ENCODE assay signal across 16 cellular contexts in the genomic region with DNA sequence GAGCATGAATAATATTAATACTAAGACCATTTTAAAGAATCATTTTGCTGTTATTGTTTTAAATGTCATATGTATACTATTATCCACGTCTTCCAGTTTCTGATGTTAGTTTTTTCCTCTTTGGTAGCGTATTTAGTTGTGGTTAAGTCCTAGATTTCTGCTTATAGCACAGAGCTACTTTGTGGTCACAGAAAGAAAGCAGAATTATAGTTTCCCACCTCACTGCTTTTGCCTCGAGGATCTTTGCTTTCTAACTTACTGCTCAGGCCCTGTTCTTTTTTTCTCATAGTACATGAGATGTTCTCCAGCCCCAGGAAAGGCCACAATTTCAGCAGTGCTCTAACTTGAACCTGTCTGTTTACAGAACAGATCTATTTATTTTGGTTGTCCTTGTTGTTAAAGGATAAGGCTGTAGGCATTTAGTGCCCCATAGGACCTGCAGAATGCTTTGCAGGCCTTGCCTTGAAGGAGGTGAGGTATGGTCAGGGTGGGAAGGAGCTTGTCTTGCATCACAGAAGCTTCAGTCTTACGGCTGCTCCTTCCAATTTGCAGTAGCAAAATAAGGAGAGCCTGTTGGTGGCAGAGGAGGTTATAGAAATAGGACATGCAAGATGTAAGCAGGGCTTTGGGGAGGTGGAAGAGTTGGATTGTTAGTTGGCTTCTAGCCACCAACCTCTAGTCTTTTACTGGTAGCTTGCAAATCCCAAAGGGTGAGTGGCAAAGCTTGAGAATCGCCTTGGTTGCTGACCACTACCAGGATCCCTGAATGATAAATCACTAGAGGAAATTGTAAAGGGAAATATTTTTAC.
A peak's percentile ranks its signal among the peaks of the same experiment; 100 is the strongest.
DNase-seq lines count a peak whose midpoint lies in the region; ATAC-seq and TF ChIP-seq lines count a peak whose summit lies in the region.
"Had no signal": no experiment of that assay in that cellular context is flagged by ENCODE, and none has a peak within 500 bp of the region (broad histone marks: within the 10 kb centered on the region; RNA-seq: fewer than 3 reads in every experiment).

No MANE protein-coding gene starts in this region.

- H2BK20ac ChIP-seq in H9 (ENCODE audit: low read depth, low read length, poor library complexity, severe bottlenecking): no peak overlapping the region

- no peak overlapping the region for H2AK5ac ChIP-seq in H9 (ENCODE audit: insufficient read length, low read length)

- no peak overlapping the region for H4K91ac ChIP-seq in H9 (ENCODE audit: insufficient read length, low read depth, low read length)

- in situ Hi-C loops in transverse colon (cut with MboI; ENCODE audit: low pct_ligation_motif_present in 1 of 4, low pct_unique_long_range_greater_than_20kb in 1 of 4, low sequenced_read_pairs in 3 of 4): no loop called here

- H3K4me3 ChIP-seq in OCI-LY7 (ENCODE audit: low read depth, low read length, poor library complexity, severe bottlenecking) (no peak overlapping the region), transverse colon (no peak overlapping the region)
- H3K4me3 ChIP-seq: gastroesophageal sphincter, skin epidermis had no signal

- TF ChIP-seq EP300 in transverse colon (IDR thresholded peaks at IDR 0.05; ENCODE audit: low read depth): no peak

- no peak overlapping the region for H4K5ac ChIP-seq in H9 (ENCODE audit: insufficient read length, low read depth, low read length)

- H4K20me1 ChIP-seq in H9 (ENCODE audit: control insufficient read depth, insufficient read depth, insufficient read length) (no peaks in the 10 kb centered on the region), OCI-LY7 (ENCODE audit: insufficient read depth, low read length) (peaks cover 19% of the 10 kb centered on the region; the same call in 1 of the 2 replicates)

- no peak overlapping the region for H3K4me2 ChIP-seq in H9 (ENCODE audit: insufficient read depth, insufficient read length, low read length)
- H3K4me2 ChIP-seq in OCI-LY7 (ENCODE audit: low read length): 0 out of 2 replicates have a peak overlapping the region, but pooled peaks have one; percentile 19

- H3K9me2 ChIP-seq in OCI-LY7 (ENCODE audit: insufficient read depth, low read length): no peaks in the 10 kb centered on the region

- H3K27ac ChIP-seq in H9 (ENCODE audit: insufficient read length, low read depth, low read length): no peak overlapping the region
- no peak overlapping the region for H3K27ac ChIP-seq in OCI-LY7 (ENCODE audit: low read depth, low read length, poor library complexity, severe bottlenecking)
- H3K27ac ChIP-seq in transverse colon: no peak overlapping the region
- H3K27ac ChIP-seq: gastroesophageal sphincter, skin epidermis had no signal

- TF ChIP-seq POLR2A in transverse colon (IDR thresholded peaks at IDR 0.05): no peak

- H3T11ph ChIP-seq in H9 (ENCODE audit: low read length): no peak overlapping the region

- no peak overlapping the region for H3K9ac ChIP-seq in H9 (ENCODE audit: extremely low read depth, insufficient read length, low read length)

- H2BK15ac ChIP-seq in H9 (ENCODE audit: low read depth, low read length): no peak overlapping the region

- POLR2A ChIA-PET in OCI-LY7 (lab: Charles Lee): interaction anchor here (3.1 kb wide), 1 partner anchor 10 kb away, joined by 13 read pairs; no protein-coding TSS in a partner anchor

- TF ChIP-seq CTCF in H9 (conservative IDR thresholded peaks at IDR 0.05): no peak
- no peak for TF ChIP-seq CTCF in OCI-LY7 (conservative IDR thresholded peaks at IDR 0.05; ENCODE audit: low read length)
- no peak for TF ChIP-seq CTCF in transverse colon (IDR thresholded peaks at IDR 0.05)

- CTCF ChIA-PET in OCI-LY7 (lab: Charles Lee; ENCODE audit: unreplicated experiment): no interaction called here

- H3K27me3 ChIP-seq in H9 (ENCODE audit: insufficient read depth, low read length): no peaks in the 10 kb centered on the region
- no peaks in the 10 kb centered on the region for H3K27me3 ChIP-seq in transverse colon
- H3K27me3 ChIP-seq: gastroesophageal sphincter had no signal

- WGBS in H9 (ENCODE audit: extremely low coverage, insufficient read length, low lambda C conversion rate): no CpG with 5 or more reads among the region's 5 CpGs
- WGBS in transverse colon (ENCODE audit: low coverage in 1 of 2), 2 donors: 76 to 85% methylated on average over 5 of the region's 5 CpGs

- H3K36me3 Mint-ChIP-seq in H9 (ENCODE audit: insufficient read depth in 1 of 3, low read depth in 3 of 3) (peaks cover 0 to 3% (median 0%) of the 10 kb centered on the region in 3 experiments; a peak in 3 of 7 replicates), memory B cell (peaks cover 8% of the 10 kb centered on the region)

- H3K4me1 Mint-ChIP-seq in H9 (peaks cover 56 to 62% of the 10 kb centered on the region in 2 experiments), memory B cell (peaks cover 48% of the 10 kb centered on the region)

- DNase-seq in H9: no peak
- DNase-seq in OCI-LY7 (ENCODE audit: low spot score): no peak
- no peak for DNase-seq in memory B cell (ENCODE audit: low spot score in 2 of 2)
- no peak for DNase-seq in NOMO-1 (lab: John Stamatoyannopoulos, UW; ENCODE audit: unreplicated experiment in 2 of 2)
- DNase-seq in Ammon's horn (ENCODE audit: low spot score): no peak
- no peak for DNase-seq in transverse colon
- DNase-seq: activated T-cell treated with anti-CD3 and anti-CD28 coated beads, Interleukin-2, amount 50 U/mL, for 1 hour; HFFc6; left cardiac atrium; NCI-H226 had no signal

- H3K36me3 ChIP-seq in OCI-LY7 (ENCODE audit: insufficient read depth, low read length): peaks cover 34% of the 10 kb centered on the region
- H3K36me3 ChIP-seq in transverse colon: no peaks in the 10 kb centered on the region
- H3K36me3 ChIP-seq: gastroesophageal sphincter had no signal

- no peak overlapping the region for H2BK120ac ChIP-seq in H9 (ENCODE audit: low read depth, low read length, poor library complexity, severe bottlenecking)

- no peak overlapping the region for H3K14ac ChIP-seq in H9 (ENCODE audit: insufficient read depth, low read length)

- H3K27ac Mint-ChIP-seq in H9 (peak overlapping the region; percentile 11 to 34 (median 34); a peak in 2 of 7 replicates), memory B cell (peak overlapping the region; percentile 29)
- H3K27ac Mint-ChIP-seq: HFFc6 had no signal

- H2BK12ac ChIP-seq in H9 (ENCODE audit: insufficient read length, low read depth, low read length): no peak overlapping the region

- H2AFZ ChIP-seq in H9 (ENCODE audit: low read length): no peak overlapping the region
- H2AFZ ChIP-seq in OCI-LY7 (ENCODE audit: low read length): no peak overlapping the region

- no peaks in the 10 kb centered on the region; a peak in 1 of 5 replicates for H3K9me3 Mint-ChIP-seq in H9
- no peaks in the 10 kb centered on the region for H3K9me3 Mint-ChIP-seq in memory B cell
- H3K9me3 Mint-ChIP-seq: endodermal cell; HFFc6; naive thymus-derived CD8-positive, alpha-beta T cell had no signal

- no TSS peak for BruUV-seq in OCI-LY7 (replicated peaks; lab: Mats Ljungman, UMichigan)

- intact Hi-C loops in OCI-LY7 (cut with micrococcal nuclease; ENCODE audit: unreplicated experiment): no loop called here
- intact Hi-C loops in transverse colon (cut with DNase I; ENCODE audit: low total_unique reads): no loop called here

- H3K79me1 ChIP-seq in H9 (ENCODE audit: insufficient read depth, low read depth, low read length, poor library complexity, severe bottlenecking): peaks cover 3% of the 10 kb centered on the region

- H3K4me1 ChIP-seq in H9 (ENCODE audit: insufficient read depth, low read length) (peaks cover 30% of the 10 kb centered on the region), OCI-LY7 (ENCODE audit: insufficient read depth, low read length, poor library complexity, severe bottlenecking) (peaks cover 49% of the 10 kb centered on the region), transverse colon (peaks cover 21 to 43% (median 29%) of the 10 kb centered on the region in 4 donors)

- H3K4me3 Mint-ChIP-seq in H9: no peak overlapping the region
- H3K4me3 Mint-ChIP-seq in memory B cell: no peak overlapping the region
- H3K4me3 Mint-ChIP-seq: endodermal cell, HFFc6 had no signal

- H3K9me3 ChIP-seq in H9 (ENCODE audit: control insufficient read depth, low read depth, low read length) (no peaks in the 10 kb centered on the region), OCI-LY7 (ENCODE audit: low read length) (no peaks in the 10 kb centered on the region), transverse colon (no peaks in the 10 kb centered on the region)
- H3K9me3 ChIP-seq: gastroesophageal sphincter had no signal

- H2BK5ac ChIP-seq in H9 (ENCODE audit: insufficient read length, low read length): no peak overlapping the region

- no peak overlapping the region for H3K4ac ChIP-seq in H9 (ENCODE audit: low read depth, low read length)

- no peaks in the 10 kb centered on the region for H3K27me3 Mint-ChIP-seq in H9 (ENCODE audit: low read depth)
- H3K27me3 Mint-ChIP-seq in memory B cell: no peaks in the 10 kb centered on the region
- H3K27me3 Mint-ChIP-seq: naive thymus-derived CD8-positive, alpha-beta T cell had no signal

- H3K79me2 ChIP-seq in H9 (ENCODE audit: insufficient read depth, low read length): peaks cover 1% of the 10 kb centered on the region; the same call in 1 of the 2 replicates
- no peaks in the 10 kb centered on the region for H3K79me2 ChIP-seq in OCI-LY7 (ENCODE audit: insufficient read depth, low read depth, low read length)

- H3K56ac ChIP-seq in H9 (ENCODE audit: insufficient read length, low read depth, low read length): no peak overlapping the region

- no peaks in the 10 kb centered on the region for H3K23me2 ChIP-seq in H9 (ENCODE audit: insufficient read length, low read depth, low read length, poor library complexity, severe bottlenecking)

- H3K18ac ChIP-seq in H9 (ENCODE audit: insufficient read length, low read depth, low read length): no peak overlapping the region

- H3K23ac ChIP-seq in H9 (ENCODE audit: insufficient read length, low read depth, low read length): no peak overlapping the region

- H4K8ac ChIP-seq in H9 (replicated peaks; ENCODE audit: insufficient read length, low read depth, low read length): no peak overlapping the region

- ATAC-seq in GM18520 (IDR thresholded peaks at IDR 0.05; ENCODE audit: unreplicated experiment): peak; percentile 17
- no peak for ATAC-seq in memory B cell (ENCODE audit: low read depth)
- no peak for ATAC-seq in GM18858 (IDR thresholded peaks at IDR 0.05; ENCODE audit: unreplicated experiment)
- ATAC-seq: gastroesophageal sphincter, left cardiac atrium had no signal
